16 cellular contexts compared by ENCODE assay signal in genomic region chr4:87644286-87644685, GRCh38. TPM values are rescaled to one million over a fixed set of nuclear protein-coding genes. Genes with fewer than 3 reads are reported as not detected.
"Had no signal": no experiment of that assay in that cellular context is flagged by ENCODE, and none has a peak within 500 bp of the region (broad histone marks: within the 10 kb centered on the region; RNA-seq: fewer than 3 reads in every experiment).

No MANE protein-coding gene starts in this region.

- H3K4me1 Mint-ChIP-seq: activated naive CD4-positive, alpha-beta T cell treated with anti-CD3 and anti-CD28 coated beads, Interleukin-2, amount 10 ng/mL, durations not matched to agents 7 days and 5 days; activated T-helper 17 cell treated with anti-CD3 and anti-CD28 coated beads, Interleukin-2, amount 50 U/mL, for 72 hours; WTC11 had no signal

- DNase-seq: activated CD4-positive, alpha-beta T cell treated with anti-CD3 and anti-CD28 coated beads for 48 hours; activated naive CD4-positive, alpha-beta T cell treated with anti-CD3 and anti-CD28 coated beads, Interleukin-2, amount 10 ng/mL, durations not matched to agents 7 days and 5 days; activated T-cell treated with anti-CD3 and anti-CD28 coated beads for 4 hours; central memory CD4-positive, alpha-beta T cell; cortex of kidney; effector memory CD4-positive, alpha-beta T cell; hypothalamus; retina; T-helper 1 cell; tibial artery had no signal

- H3K36me3 Mint-ChIP-seq: activated naive CD4-positive, alpha-beta T cell treated with anti-CD3 and anti-CD28 coated beads, Interleukin-2, amount 10 ng/mL, durations not matched to agents 7 days and 5 days; WTC11 had no signal

- H3K36me3 ChIP-seq: tibial artery had no signal

- H3K4me3 Mint-ChIP-seq: activated naive CD4-positive, alpha-beta T cell treated with anti-CD3 and anti-CD28 coated beads, Interleukin-2, amount 10 ng/mL, durations not matched to agents 7 days and 5 days; activated T-helper 17 cell treated with anti-CD3 and anti-CD28 coated beads, Interleukin-2, amount 50 U/mL, for 72 hours; WTC11 had no signal

- H3K27me3 ChIP-seq: tibial artery had no signal

- H3K79me2 ChIP-seq: parathyroid adenoma had no signal

- H3K4me3 ChIP-seq: skin epidermis, tibial artery had no signal

- H3K27ac ChIP-seq: epithelial cell of prostate, parathyroid adenoma, skin epidermis, tibial artery had no signal

- ATAC-seq: activated T-helper 17 cell treated with anti-CD3 and anti-CD28 coated beads, Interleukin-2, amount 50 U/mL, for 72 hours; WTC11 had no signal

- H2AFZ ChIP-seq: parathyroid adenoma had no signal

- H3K27ac Mint-ChIP-seq: activated naive CD4-positive, alpha-beta T cell treated with anti-CD3 and anti-CD28 coated beads, Interleukin-2, amount 10 ng/mL, durations not matched to agents 7 days and 5 days; activated T-helper 17 cell treated with anti-CD3 and anti-CD28 coated beads, Interleukin-2, amount 50 U/mL, for 72 hours; WTC11 had no signal

- H3K9ac ChIP-seq: parathyroid adenoma had no signal

- H3K9me3 ChIP-seq: tibial artery had no signal

- H3K4me1 ChIP-seq: parathyroid adenoma, tibial artery had no signal

- H3K9me3 Mint-ChIP-seq: activated naive CD4-positive, alpha-beta T cell treated with anti-CD3 and anti-CD28 coated beads, Interleukin-2, amount 10 ng/mL, durations not matched to agents 7 days and 5 days; activated T-helper 17 cell treated with anti-CD3 and anti-CD28 coated beads, Interleukin-2, amount 50 U/mL, for 72 hours had no signal

- H3K27me3 Mint-ChIP-seq: activated naive CD4-positive, alpha-beta T cell treated with anti-CD3 and anti-CD28 coated beads, Interleukin-2, amount 10 ng/mL, durations not matched to agents 7 days and 5 days had no signal

RNA-seq across cellular contexts. Expression of gene DMP1, which starts 5.8 kb away (rescaled TPM):
- total RNA-seq: activated T-helper 17 cell treated with anti-CD3 and anti-CD28 coated beads, Interleukin-2, amount 50 U/mL, for 72 hours; lower leg skin had no signal

RNA-seq across cellular contexts. Expression of gene DSPP, which starts 36.0 kb away (rescaled TPM):
- total RNA-seq: activated T-helper 17 cell treated with anti-CD3 and anti-CD28 coated beads, Interleukin-2, amount 50 U/mL, for 72 hours; lower leg skin; WTC11 had no signal
